In the genomic region with DNA sequence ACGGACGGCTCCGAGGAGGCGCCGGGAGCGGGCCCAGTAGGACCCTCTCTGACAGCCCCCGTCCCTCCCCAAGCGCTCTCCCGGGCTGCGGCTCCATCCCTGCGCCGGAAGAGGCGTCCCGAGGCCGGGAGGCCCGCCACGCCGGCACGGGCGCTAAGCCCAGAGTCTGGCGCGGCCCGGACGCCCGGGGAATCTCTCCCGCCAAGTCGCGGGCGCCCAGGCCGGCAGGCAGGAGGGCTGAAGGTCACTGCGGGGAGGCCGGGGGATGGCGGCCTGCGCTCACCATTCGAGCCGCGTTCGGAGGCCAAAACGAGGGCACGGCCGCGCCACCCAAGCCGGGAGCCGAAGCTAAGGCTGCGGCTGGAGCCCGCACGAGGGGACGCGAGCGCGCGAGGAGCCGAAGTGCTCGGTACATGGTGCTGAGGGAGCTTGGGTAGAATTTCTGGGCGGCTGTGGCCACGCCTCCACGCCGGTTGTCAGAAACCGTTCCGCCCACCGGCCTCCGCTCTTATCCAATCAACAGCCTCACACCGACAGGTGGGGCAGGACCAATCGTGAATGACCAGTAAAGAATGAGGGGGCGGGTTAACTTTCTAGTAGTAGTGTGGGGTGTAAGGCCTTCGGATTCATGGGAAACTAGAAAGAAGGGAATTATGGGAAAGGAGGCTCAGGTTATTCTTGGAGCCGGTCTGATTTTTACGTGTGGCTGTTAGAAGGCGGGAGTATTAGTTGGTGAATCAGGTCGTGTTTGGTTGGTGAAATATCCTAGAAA, we compare ENCODE assay signal across 8 cellular contexts. TPM values are rescaled to one million over a fixed set of nuclear protein-coding genes. Genes with fewer than 3 reads are reported as not detected.
DNase-seq lines count a peak whose midpoint lies in the region; ATAC-seq and TF ChIP-seq lines count a peak whose summit lies in the region.

FH (minus strand) TSS at position 448 of the 772 bp plus-strand sequence; CDS start at position 415, 33 bp downstream.

- no peaks in the 10 kb centered on the region for H3K79me2 ChIP-seq in parathyroid adenoma

- DNase-seq in GM12865 (ENCODE audit: low read depth): peak; percentile 97
- peak; percentile 97 for DNase-seq in NCI-H1417 treated with DMSO at 0.1 percent for 48 hours (lab: John Stamatoyannopoulos, UW)
- DNase-seq in SW480 (ENCODE audit: low spot score): peak; percentile 99
- peak; percentile 91 for DNase-seq in activated naive CD8-positive, alpha-beta T cell treated with anti-CD3 and anti-CD28 coated beads, Interleukin-2, amount 50 U/mL, for 24 hours
- DNase-seq in cardiac muscle cell (ENCODE audit: low read depth in 1 of 2, low spot score in 1 of 2): peak; percentile 99
- peak; percentile 95 to 96 for DNase-seq in tibial nerve (ENCODE audit: low spot score in 2 of 2)

- TF ChIP-seq CTCF in GM12865 (IDR thresholded peaks at IDR 0.05; ENCODE audit: insufficient read depth, low read depth, low read length, missing control alignments): no peak
- no peak for TF ChIP-seq CTCF in cardiac muscle cell (IDR thresholded peaks at IDR 0.05; ENCODE audit: low read depth, low read length)
- TF ChIP-seq CTCF in parathyroid adenoma (IDR thresholded peaks at IDR 0.05): no peak
- peak in 2 of 5 experiments; percentile 9 to 16 for TF ChIP-seq CTCF in tibial nerve (IDR thresholded peaks at IDR 0.05)

- peaks cover 14% of the 10 kb centered on the region for H3K36me3 Mint-ChIP-seq in activated naive CD8-positive, alpha-beta T cell treated with anti-CD3 and anti-CD28 coated beads, Interleukin-2, amount 50 U/mL, for 24 hours (ENCODE audit: low read depth)

- H3K27me3 ChIP-seq in cardiac muscle cell: peaks cover 25% of the 10 kb centered on the region
- no peaks in the 10 kb centered on the region for H3K27me3 ChIP-seq in parathyroid adenoma (ENCODE audit: control insufficient read depth, insufficient read depth, low read length)
- no peaks in the 10 kb centered on the region for H3K27me3 ChIP-seq in tibial nerve

- peak within 1 kb of the TSS; percentile 89 for H2AFZ ChIP-seq in parathyroid adenoma

- H3K4me3 ChIP-seq in GM12865 (ENCODE audit: low read depth, low read length) (peak within 1 kb of the TSS; percentile 69), cardiac muscle cell (peak within 1 kb of the TSS; percentile 81), parathyroid adenoma (ENCODE audit: low read depth, low read length) (peak within 1 kb of the TSS; percentile 76), tibial nerve (peak within 1 kb of the TSS; percentile 78 to 97 (median 92))

- H3K9ac ChIP-seq in parathyroid adenoma: peak within 1 kb of the TSS; percentile 61

- H3K4me1 ChIP-seq in cardiac muscle cell (ENCODE audit: low read depth) (peaks cover 9% of the 10 kb centered on the region), parathyroid adenoma (no peaks in the 10 kb centered on the region), tibial nerve (peaks cover 0 to 17% (median 4%) of the 10 kb centered on the region in 4 donors)

- H3K27ac Mint-ChIP-seq in activated naive CD8-positive, alpha-beta T cell treated with anti-CD3 and anti-CD28 coated beads, Interleukin-2, amount 50 U/mL, for 24 hours: peak within 1 kb of the TSS; percentile 80

- H3K4me2 ChIP-seq in parathyroid adenoma (ENCODE audit: low read length): peak within 1 kb of the TSS; percentile 87

- TF ChIP-seq EP300 in tibial nerve (IDR thresholded peaks at IDR 0.05): peak; percentile 61 to 94

- peaks cover 22% of the 10 kb centered on the region for H3K27me3 Mint-ChIP-seq in activated naive CD8-positive, alpha-beta T cell treated with anti-CD3 and anti-CD28 coated beads, Interleukin-2, amount 50 U/mL, for 24 hours

- peak; percentile 98 for ATAC-seq in HG02763 (IDR thresholded peaks at IDR 0.05; ENCODE audit: unreplicated experiment)
- peak; percentile 98 for ATAC-seq in activated naive CD8-positive, alpha-beta T cell treated with anti-CD3 and anti-CD28 coated beads, Interleukin-2, amount 50 U/mL, for 24 hours

- no peaks in the 10 kb centered on the region for H3K9me3 ChIP-seq in cardiac muscle cell (ENCODE audit: low read depth)
- H3K9me3 ChIP-seq in parathyroid adenoma (ENCODE audit: control insufficient read depth, low read length): no peaks in the 10 kb centered on the region
- no peaks in the 10 kb centered on the region for H3K9me3 ChIP-seq in tibial nerve

- peaks cover 24% of the 10 kb centered on the region for H3K4me1 Mint-ChIP-seq in activated naive CD8-positive, alpha-beta T cell treated with anti-CD3 and anti-CD28 coated beads, Interleukin-2, amount 50 U/mL, for 24 hours

- H3K9me3 Mint-ChIP-seq in activated naive CD8-positive, alpha-beta T cell treated with anti-CD3 and anti-CD28 coated beads, Interleukin-2, amount 50 U/mL, for 24 hours: no peaks in the 10 kb centered on the region

- WGBS in tibial nerve, 2 donors: 0 to 1% methylated on average over 44 to 49 of the region's 70 CpGs

- peak within 1 kb of the TSS; percentile 89 for H3K4me3 Mint-ChIP-seq in activated naive CD8-positive, alpha-beta T cell treated with anti-CD3 and anti-CD28 coated beads, Interleukin-2, amount 50 U/mL, for 24 hours

- peak within 1 kb of the TSS; percentile 85 for H3K27ac ChIP-seq in cardiac muscle cell
- H3K27ac ChIP-seq in parathyroid adenoma: peak within 1 kb of the TSS; percentile 84
- peak within 1 kb of the TSS; percentile 73 to 93 (median 92) for H3K27ac ChIP-seq in tibial nerve

- H3K36me3 ChIP-seq in cardiac muscle cell: peaks cover 8% of the 10 kb centered on the region
- no peaks in the 10 kb centered on the region for H3K36me3 ChIP-seq in parathyroid adenoma (ENCODE audit: control insufficient read depth, insufficient read depth, low read length)
- H3K36me3 ChIP-seq in tibial nerve: peaks cover 0 to 11% (median 0%) of the 10 kb centered on the region in 3 donors

- peak; percentile 75 to 86 for TF ChIP-seq POLR2A in tibial nerve (IDR thresholded peaks at IDR 0.05)

RNA-seq across cellular contexts. Expression of gene FH, which starts in this region (rescaled TPM):
- total RNA-seq in cardiac muscle cell (96.9 and 151 TPM in 2 replicates), tibial nerve (10 to 100 TPM; 19.6 to 61.5 (median 28.8) TPM)
- 163 and 175 TPM in 2 replicates for polyA plus RNA-seq in cardiac muscle cell

Comparison
In these comparisons a context has a peak if more than half of its experiments do, and no peak if none do; other contexts are left out.
1. Peak in every context shown above with its lines: DNase-seq, ATAC-seq, H3K4me3 ChIP-seq and H3K27ac ChIP-seq.